In genomic region chr15:101275018-101275417, GRCh38 we compare ENCODE assay signal across 13 cellular contexts. TPM values are rescaled to one million over a fixed set of nuclear protein-coding genes. Genes with fewer than 3 reads are reported as not detected.
A peak's percentile ranks its signal among the peaks of the same experiment; 100 is the strongest.
DNase-seq lines count a peak whose midpoint lies in the region; ATAC-seq and FAIRE-seq lines count a peak whose summit lies in the region.
"Had no signal": no experiment of that assay in that cellular context is flagged by ENCODE, and none has a peak within 500 bp of the region (broad histone marks: within the 10 kb centered on the region; RNA-seq: fewer than 3 reads in every experiment).

No MANE protein-coding gene starts in this region.

- H3K4me3 ChIP-seq in right cardiac atrium (ENCODE audit: low read length), result no peak overlapping the region
- H3K4me3 ChIP-seq: lung, testis had no signal

- ATAC-seq in GM21390 (IDR thresholded peaks at IDR 0.05; ENCODE audit: unreplicated experiment) (peak; percentile 43), HG03442 (IDR thresholded peaks at IDR 0.05; ENCODE audit: unreplicated experiment) (peak; percentile 29), right cardiac atrium (no peak)
- no peak for ATAC-seq in effector memory CD8-positive, alpha-beta T cell (replicated peaks)

- WGBS in right cardiac atrium, result 88% methylated on average over 5 of the region's 5 CpGs

- peaks cover 13 to 19% of the 10 kb centered on the region in 2 donors for H3K4me1 Mint-ChIP-seq in effector memory CD8-positive, alpha-beta T cell (ENCODE audit: low read depth in 2 of 2)

- no peaks in the 10 kb centered on the region for H3K27me3 ChIP-seq in right cardiac atrium (ENCODE audit: control insufficient read depth, insufficient read depth)
- H3K27me3 ChIP-seq: testis had no signal

- H3K36me3 Mint-ChIP-seq in effector memory CD8-positive, alpha-beta T cell (ENCODE audit: insufficient read depth), result peaks cover 79% of the 10 kb centered on the region

- no peaks in the 10 kb centered on the region for H3K9me3 Mint-ChIP-seq in effector memory CD8-positive, alpha-beta T cell
- H3K9me3 Mint-ChIP-seq: activated naive CD4-positive, alpha-beta T cell treated with anti-CD3 and anti-CD28 coated beads, Interleukin-2, amount 50 U/mL, for 72 hours had no signal

- DNase-seq in GM18507 (ENCODE audit: extremely low spot score, insufficient read length, low read depth) (no peak), ureter (ENCODE audit: low spot score) (no peak), right cardiac atrium (no peak), posterior vena cava (ENCODE audit: low spot score) (no peak)
- DNase-seq in effector memory CD8-positive, alpha-beta T cell, result no peak
- DNase-seq: DMS 273 treated with DMSO at 0.1 percent for 48 hours, KBM-7, testis had no signal

- H3K9me3 ChIP-seq in right cardiac atrium (ENCODE audit: control insufficient read depth, low read length), result no peaks in the 10 kb centered on the region
- H3K9me3 ChIP-seq: testis had no signal

- peaks cover 2% of the 10 kb centered on the region for H3K4me1 ChIP-seq in right cardiac atrium (ENCODE audit: control insufficient read depth, insufficient read depth, low read length)

- H3K27me3 Mint-ChIP-seq in effector memory CD8-positive, alpha-beta T cell, result no peaks in the 10 kb centered on the region
- H3K27me3 Mint-ChIP-seq: progenitor cell of endocrine pancreas had no signal

- peak overlapping the region; percentile 75 to 78 for H3K27ac Mint-ChIP-seq in effector memory CD8-positive, alpha-beta T cell
- H3K27ac Mint-ChIP-seq: progenitor cell of endocrine pancreas had no signal

- H3K27ac ChIP-seq in right cardiac atrium (ENCODE audit: low read length), result no peak overlapping the region

- intact Hi-C loops in right cardiac atrium (cut with DNase I) (no loop called here), posterior vena cava (cut with DNase I) (no loop called here)

- peak; percentile 85 for FAIRE-seq in GM18507 (lab: Jason Lieb, UNC)

- H3K4me3 Mint-ChIP-seq in effector memory CD8-positive, alpha-beta T cell, result no peak overlapping the region

RNA-seq across cellular contexts. Expression of gene SELENOS, which starts 2.3 kb away (rescaled TPM):
- 49.1 TPM for total RNA-seq in ureter
- total RNA-seq in right cardiac atrium, result 10 to 100 TPM; 27.4 to 61.4 (median 35.0) TPM
- polyA plus RNA-seq in right cardiac atrium, result 52.3 TPM
- 10 to 100 TPM; 67.4 to 76.7 TPM for total RNA-seq in posterior vena cava

RNA-seq across cellular contexts. Expression of gene SNRPA1, which starts 20.0 kb away (rescaled TPM):
- 71.6 TPM for total RNA-seq in ureter
- 10 to 100 TPM; 23.4 to 33.6 (median 27.7) TPM for total RNA-seq in right cardiac atrium
- 37.3 TPM for polyA plus RNA-seq in right cardiac atrium
- total RNA-seq in posterior vena cava, result 10 to 100 TPM; 33.6 to 38.2 TPM

RNA-seq across cellular contexts. Expression of gene CHSY1, which starts 23.2 kb away (rescaled TPM):
- total RNA-seq in ureter (47.0 TPM), right cardiac atrium (10 to 100 TPM; 24.5 to 44.7 (median 28.9) TPM), posterior vena cava (10 to 100 TPM; 48.6 to 57.3 TPM)
- polyA plus RNA-seq in right cardiac atrium, result 11.9 TPM

Comparison
In these comparisons a context has a peak if more than half of its experiments do, and no peak if none do; other contexts are left out.
1. ATAC-seq: peak in GM21390 (single experiment) and HG03442 (single experiment); none in effector memory CD8-positive, alpha-beta T cell (single experiment) and right cardiac atrium (0 of 2).